Comparison of ENCODE assay signal across 1 cellular context in the genomic region with DNA sequence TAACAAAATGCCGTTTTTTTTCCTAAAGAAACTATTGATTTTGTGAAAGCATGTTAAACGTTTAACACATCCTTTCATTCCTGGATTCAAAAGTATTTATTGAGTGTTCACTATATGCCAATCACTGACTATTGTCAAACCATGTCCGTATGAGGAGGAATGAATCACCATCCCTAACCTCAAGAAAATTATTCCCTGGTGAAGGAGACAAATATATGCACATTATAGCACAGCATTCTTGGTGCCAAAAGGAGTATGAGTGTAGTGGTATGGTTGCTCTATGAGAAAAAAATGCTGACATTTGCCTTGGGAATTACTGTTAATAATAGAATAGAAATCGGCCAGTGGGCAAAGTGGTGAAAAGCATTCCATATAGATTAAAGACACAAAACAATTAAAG.
TF ChIP-seq lines count a peak whose summit lies in the region.

No MANE protein-coding gene starts in this region.

TF ChIP-seq in IMR-90, 13 proteins besides CTCF, POLR2A, EP300 and RAD21:
- TF ChIP-seq BHLHE40 (IDR thresholded peaks at IDR 0.05; ENCODE audit: low read depth, low read length) = no peak
- no peak for TF ChIP-seq CHD1 (IDR thresholded peaks at IDR 0.05; ENCODE audit: low read depth, low read length)
- TF ChIP-seq RFX5 (IDR thresholded peaks at IDR 0.05; ENCODE audit: low read depth, low read length) = no peak
- TF ChIP-seq MAFK (IDR thresholded peaks at IDR 0.05; ENCODE audit: low read depth, low read length) = no peak
- TF ChIP-seq FOS (IDR thresholded peaks at IDR 0.05; ENCODE audit: low read depth, low read length) = no peak
- no peak for TF ChIP-seq MAZ (IDR thresholded peaks at IDR 0.05; ENCODE audit: borderline replicate concordance, low read depth, low read length)
- TF ChIP-seq RCOR1 (IDR thresholded peaks at IDR 0.05; ENCODE audit: insufficient replicate concordance, low read length) = no peak
- no peak for TF ChIP-seq CEBPB (IDR thresholded peaks at IDR 0.05; ENCODE audit: low read depth, low read length)
- TF ChIP-seq, protein P1, sequence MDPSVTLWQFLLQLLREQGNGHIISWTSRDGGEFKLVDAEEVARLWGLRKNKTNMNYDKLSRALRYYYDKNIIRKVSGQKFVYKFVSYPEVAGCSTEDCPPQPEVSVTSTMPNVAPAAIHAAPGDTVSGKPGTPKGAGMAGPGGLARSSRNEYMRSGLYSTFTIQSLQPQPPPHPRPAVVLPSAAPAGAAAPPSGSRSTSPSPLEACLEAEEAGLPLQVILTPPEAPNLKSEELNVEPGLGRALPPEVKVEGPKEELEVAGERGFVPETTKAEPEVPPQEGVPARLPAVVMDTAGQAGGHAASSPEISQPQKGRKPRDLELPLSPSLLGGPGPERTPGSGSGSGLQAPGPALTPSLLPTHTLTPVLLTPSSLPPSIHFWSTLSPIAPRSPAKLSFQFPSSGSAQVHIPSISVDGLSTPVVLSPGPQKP (IDR thresholded peaks at IDR 0.05; ENCODE audit: borderline replicate concordance, low read depth, low read length) = no peak
- no peak for TF ChIP-seq NFE2L2 (IDR thresholded peaks at IDR 0.05; ENCODE audit: low read depth, low read length)
- TF ChIP-seq SMC3 (IDR thresholded peaks at IDR 0.05; ENCODE audit: low read depth, low read length) = no peak
- TF ChIP-seq MXI1 (IDR thresholded peaks at IDR 0.05; ENCODE audit: borderline replicate concordance, low read depth, low read length) = no peak
- TF ChIP-seq, protein P2, sequence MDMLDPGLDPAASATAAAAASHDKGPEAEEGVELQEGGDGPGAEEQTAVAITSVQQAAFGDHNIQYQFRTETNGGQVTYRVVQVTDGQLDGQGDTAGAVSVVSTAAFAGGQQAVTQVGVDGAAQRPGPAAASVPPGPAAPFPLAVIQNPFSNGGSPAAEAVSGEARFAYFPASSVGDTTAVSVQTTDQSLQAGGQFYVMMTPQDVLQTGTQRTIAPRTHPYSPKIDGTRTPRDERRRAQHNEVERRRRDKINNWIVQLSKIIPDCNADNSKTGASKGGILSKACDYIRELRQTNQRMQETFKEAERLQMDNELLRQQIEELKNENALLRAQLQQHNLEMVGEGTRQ (IDR thresholded peaks at IDR 0.05; ENCODE audit: low read depth, low read length) = no peak
